Comparison of ENCODE assay signal across 13 cellular contexts in genomic region chr12:57234571-57235011, GRCh38. TPM values are rescaled to one million over a fixed set of nuclear protein-coding genes. Genes with fewer than 3 reads are reported as not detected.
DNase-seq lines count a peak whose midpoint lies in the region; ATAC-seq and TF ChIP-seq lines count a peak whose summit lies in the region.
"Had no signal": no experiment of that assay in that cellular context is flagged by ENCODE, and none has a peak within 500 bp of the region (broad histone marks: within the 10 kb centered on the region; RNA-seq: fewer than 3 reads in every experiment).

No MANE protein-coding gene starts in this region.

- no peak overlapping the region for H2AFZ ChIP-seq in GM23338

- peaks cover 71 to 94% (median 85%) of the 10 kb centered on the region in 10 experiments for H3K4me1 ChIP-seq in BLaER1 treated with 17β-estradiol and CSF1 and Interleukin-3, amounts not matched to agents 10 nM and 100 nM
- H3K4me1 ChIP-seq in GM23338 (ENCODE audit: insufficient read depth): peaks cover 46% of the 10 kb centered on the region
- H3K4me1 ChIP-seq in endodermal cell (ENCODE audit: control insufficient read depth, insufficient read depth, low read length): peaks cover 16% of the 10 kb centered on the region

- H3K9me3 Mint-ChIP-seq in GM23338: no peaks in the 10 kb centered on the region; the same call in 2 of the 3 replicates
- no peaks in the 10 kb centered on the region for H3K9me3 Mint-ChIP-seq in activated naive CD8-positive, alpha-beta T cell treated with anti-CD3 and anti-CD28 coated beads, Interleukin-2, amount 50 U/mL, for 24 hours
- H3K9me3 Mint-ChIP-seq in neural crest cell: no peaks in the 10 kb centered on the region
- H3K9me3 Mint-ChIP-seq in endodermal cell: no peaks in the 10 kb centered on the region
- H3K9me3 Mint-ChIP-seq: activated naive CD4-positive, alpha-beta T cell treated with anti-CD3 and anti-CD28 coated beads, Interleukin-2, amount 10 ng/mL, durations not matched to agents 7 days and 5 days; immature natural killer cell had no signal

- TF ChIP-seq CTCF in GM23338 (conservative IDR thresholded peaks at IDR 0.05; ENCODE audit: low read depth in 2 of 2) (no peak), neural crest cell (conservative IDR thresholded peaks at IDR 0.05) (no peak), endodermal cell (conservative IDR thresholded peaks at IDR 0.05) (no peak)

- H3K36me3 ChIP-seq in BLaER1 treated with 17β-estradiol and CSF1 and Interleukin-3, amounts not matched to agents 10 nM and 100 nM: peaks cover 32 to 57% (median 51%) of the 10 kb centered on the region in 11 experiments
- H3K36me3 ChIP-seq in GM23338 (ENCODE audit: insufficient read depth) (peaks cover 26% of the 10 kb centered on the region), endodermal cell (ENCODE audit: control insufficient read depth, insufficient read depth, low read length) (peaks cover 41% of the 10 kb centered on the region)

- H3K27ac Mint-ChIP-seq in GM23338 (no peak overlapping the region), neural crest cell (ENCODE audit: unreplicated experiment) (peak overlapping the region; percentile 43), endodermal cell (no peak overlapping the region)
- H3K27ac Mint-ChIP-seq in activated naive CD8-positive, alpha-beta T cell treated with anti-CD3 and anti-CD28 coated beads, Interleukin-2, amount 50 U/mL, for 24 hours: peak overlapping the region; percentile 56
- H3K27ac Mint-ChIP-seq: activated CD8-positive, alpha-beta T cell treated with anti-CD3 and anti-CD28 coated beads, Interleukin-2, amount 10 ng/mL, durations not matched to agents 7 days and 5 days; activated naive CD4-positive, alpha-beta T cell treated with anti-CD3 and anti-CD28 coated beads, Interleukin-2, amount 10 ng/mL, durations not matched to agents 7 days and 5 days; immature natural killer cell had no signal

- H3K4me3 ChIP-seq in BLaER1 treated with 17β-estradiol and CSF1 and Interleukin-3, amounts not matched to agents 10 nM and 100 nM: 0 out of 20 replicates have a peak overlapping the region, but pooled peaks of 3 of the 10 experiments have one; percentile 0 to 11 (median 5)
- H3K4me3 ChIP-seq in GM23338 (no peak overlapping the region), endodermal cell (ENCODE audit: low read length) (no peak overlapping the region)
- H3K4me3 ChIP-seq: thoracic aorta had no signal

- peak overlapping the region in 6 of 11 experiments; percentile 4 to 42 (median 16); a peak in 4 of 22 replicates for H3K9ac ChIP-seq in BLaER1 treated with 17β-estradiol and CSF1 and Interleukin-3, amounts not matched to agents 10 nM and 100 nM
- H3K9ac ChIP-seq in endodermal cell (ENCODE audit: extremely low read depth, low read length, poor library complexity, severe bottlenecking): no peak overlapping the region

- peak overlapping the region; percentile 50; the same call in 1 of the 3 replicates for H3K4me3 Mint-ChIP-seq in GM23338
- H3K4me3 Mint-ChIP-seq in activated naive CD8-positive, alpha-beta T cell treated with anti-CD3 and anti-CD28 coated beads, Interleukin-2, amount 50 U/mL, for 24 hours: no peak overlapping the region
- H3K4me3 Mint-ChIP-seq in neural crest cell: peak overlapping the region; percentile 80
- H3K4me3 Mint-ChIP-seq in endodermal cell: no peak overlapping the region
- H3K4me3 Mint-ChIP-seq: activated CD8-positive, alpha-beta T cell treated with anti-CD3 and anti-CD28 coated beads, Interleukin-2, amount 10 ng/mL, durations not matched to agents 7 days and 5 days; activated naive CD4-positive, alpha-beta T cell treated with anti-CD3 and anti-CD28 coated beads, Interleukin-2, amount 10 ng/mL, durations not matched to agents 7 days and 5 days; immature natural killer cell had no signal

- H3K36me3 Mint-ChIP-seq in GM23338 (ENCODE audit: low read depth): peaks cover 57% of the 10 kb centered on the region
- peaks cover 48% of the 10 kb centered on the region for H3K36me3 Mint-ChIP-seq in activated naive CD8-positive, alpha-beta T cell treated with anti-CD3 and anti-CD28 coated beads, Interleukin-2, amount 50 U/mL, for 24 hours (ENCODE audit: low read depth)
- peaks cover 22% of the 10 kb centered on the region for H3K36me3 Mint-ChIP-seq in neural crest cell (ENCODE audit: low read depth)
- H3K36me3 Mint-ChIP-seq in endodermal cell (ENCODE audit: low read depth): peaks cover 40% of the 10 kb centered on the region

- H3K27me3 Mint-ChIP-seq in GM23338 (ENCODE audit: insufficient read depth, low read depth, poor library complexity): peaks cover 74% of the 10 kb centered on the region
- peaks cover 22% of the 10 kb centered on the region for H3K27me3 Mint-ChIP-seq in activated naive CD8-positive, alpha-beta T cell treated with anti-CD3 and anti-CD28 coated beads, Interleukin-2, amount 50 U/mL, for 24 hours
- H3K27me3 Mint-ChIP-seq in neural crest cell (ENCODE audit: low read depth): peaks cover 48% of the 10 kb centered on the region
- H3K27me3 Mint-ChIP-seq in endodermal cell (ENCODE audit: insufficient read depth): peaks cover 50% of the 10 kb centered on the region

- H3K4me1 Mint-ChIP-seq in GM23338 (peaks cover 70% of the 10 kb centered on the region), neural crest cell (peaks cover 53% of the 10 kb centered on the region), endodermal cell (peaks cover 22% of the 10 kb centered on the region)
- H3K4me1 Mint-ChIP-seq in activated naive CD8-positive, alpha-beta T cell treated with anti-CD3 and anti-CD28 coated beads, Interleukin-2, amount 50 U/mL, for 24 hours: peaks cover 68% of the 10 kb centered on the region

- no peaks in the 10 kb centered on the region for H3K9me3 ChIP-seq in BLaER1 treated with 17β-estradiol and CSF1 and Interleukin-3, amounts not matched to agents 10 nM and 100 nM (replicated peaks in 1 of 11)
- H3K9me3 ChIP-seq in endodermal cell (ENCODE audit: control insufficient read depth, low read length): no peaks in the 10 kb centered on the region
- H3K9me3 ChIP-seq: Caco-2, thoracic aorta had no signal

- H3F3A ChIP-seq in GM23338 (replicated peaks; ENCODE audit: low read depth): peaks cover 51% of the 10 kb centered on the region

- peaks cover 45 to 77% (median 72%) of the 10 kb centered on the region in 11 experiments for H3K27me3 ChIP-seq in BLaER1 treated with 17β-estradiol and CSF1 and Interleukin-3, amounts not matched to agents 10 nM and 100 nM
- H3K27me3 ChIP-seq in GM23338 (ENCODE audit: insufficient read depth) (peaks cover 60% of the 10 kb centered on the region), endodermal cell (ENCODE audit: control insufficient read depth, insufficient read depth, low read length, poor library complexity, severe bottlenecking) (peaks cover 54% of the 10 kb centered on the region)

- WGBS in endodermal cell (ENCODE audit: insufficient coverage in 1 of 2, insufficient read length in 1 of 2), 2 experiments: 92 to 93% methylated on average over 5 to 10 of the region's 10 CpGs

- H3K4me2 ChIP-seq in BLaER1 treated with 17β-estradiol and CSF1 and Interleukin-3, amounts not matched to agents 10 nM and 100 nM: peak overlapping the region; percentile 38 to 100 (median 97)
- H3K4me2 ChIP-seq in GM23338: peak overlapping the region; percentile 99; the same call in 1 of the 2 replicates

- ATAC-seq in GM23338 (no peak), GM21737 (IDR thresholded peaks at IDR 0.05; ENCODE audit: unreplicated experiment) (no peak)
- no peak for ATAC-seq in activated naive CD8-positive, alpha-beta T cell treated with anti-CD3 and anti-CD28 coated beads, Interleukin-2, amount 50 U/mL, for 24 hours
- ATAC-seq: activated CD8-positive, alpha-beta T cell treated with anti-CD3 and anti-CD28 coated beads, Interleukin-2, amount 10 ng/mL, durations not matched to agents 7 days and 5 days had no signal

- 0 out of 22 replicates have a peak overlapping the region, but pooled peaks of 1 of the 11 experiments have one; percentile 14 for H3K27ac ChIP-seq in BLaER1 treated with 17β-estradiol and CSF1 and Interleukin-3, amounts not matched to agents 10 nM and 100 nM
- H3K27ac ChIP-seq in GM23338 (ENCODE audit: low read depth) (no peak overlapping the region), endodermal cell (ENCODE audit: low read depth, low read length) (no peak overlapping the region)

- H4K20me1 ChIP-seq in BLaER1 treated with 17β-estradiol and CSF1 and Interleukin-3, amounts not matched to agents 10 nM and 100 nM: peaks cover 27 to 92% (median 88%) of the 10 kb centered on the region in 11 experiments; a peak in 21 of 22 replicates
- H4K20me1 ChIP-seq in GM23338 (replicated peaks; ENCODE audit: insufficient read depth): peaks cover 34% of the 10 kb centered on the region

- H3K79me2 ChIP-seq in GM23338 (replicated peaks; ENCODE audit: insufficient read depth): peaks cover 25% of the 10 kb centered on the region

- DNase-seq in GM23338 (ENCODE audit: low spot score) (no peak), neural crest cell (ENCODE audit: low read depth, low spot score) (no peak), endodermal cell (no peak), OCI-M1 (lab: John Stamatoyannopoulos, UW) (no peak)
- DNase-seq in activated naive CD8-positive, alpha-beta T cell treated with anti-CD3 and anti-CD28 coated beads, Interleukin-2, amount 50 U/mL, for 24 hours: no peak
- no peak for DNase-seq in stimulated activated CD4-positive, alpha-beta T cell treated with anti-CD3 and anti-CD28 coated beads, Interleukin-2, amount 100 ng/mL, for 48 hours
- DNase-seq: activated CD8-positive, alpha-beta T cell treated with anti-CD3 and anti-CD28 coated beads, Interleukin-2, amount 10 ng/mL, durations not matched to agents 7 days and 5 days; activated naive CD4-positive, alpha-beta T cell treated with anti-CD3 and anti-CD28 coated beads, Interleukin-2, amount 10 ng/mL, durations not matched to agents 7 days and 5 days; immature natural killer cell had no signal

- no peaks in the 10 kb centered on the region for H3K9me2 ChIP-seq in GM23338 (ENCODE audit: insufficient read depth)

TF ChIP-seq in GM23338, 12 proteins besides CTCF, POLR2A, EP300 and RAD21 (continues in another document):
- no peak for TF ChIP-seq EZH2 (IDR thresholded peaks at IDR 0.05; ENCODE audit: low read depth, unreplicated experiment)

RNA-seq across cellular contexts. Expression of gene SHMT2, which starts 5.1 kb away (rescaled TPM):
- 363 and 387 TPM in 2 replicates for total RNA-seq in GM23338 (2014; rRNA removed; shearing (Covaris generic))
- polyA plus RNA-seq in GM23338 (2016; fragmentation: Nextera tagmentation; extraction: Ambion mirVana): 125 and 131 TPM in 2 replicates
- 225 and 230 TPM in 2 replicates for total RNA-seq in neural crest cell
- total RNA-seq in endodermal cell: 100 to 1,000 TPM in 1 of 2 donors, 10 to 100 TPM in 1; 76.7 to 134 TPM
- polyA plus RNA-seq in endodermal cell (2013, experiment 1 of 2): 141 TPM
- polyA plus RNA-seq in endodermal cell (2013, experiment 2 of 2): 96.2 TPM

RNA-seq across cellular contexts. Expression of gene STAC3, which starts 16.4 kb away (rescaled TPM):
- 1.2 and 3.0 TPM in 2 replicates for total RNA-seq in GM23338 (2014; rRNA removed; shearing (Covaris generic))
- 0.48 and 0.59 TPM in 2 replicates for polyA plus RNA-seq in GM23338 (2016; fragmentation: Nextera tagmentation; extraction: Ambion mirVana)
- total RNA-seq in neural crest cell (3.8 and 4.1 TPM in 2 replicates), endodermal cell (1 to 10 TPM; 5.9 to 6.8 TPM)
- 2.5 TPM for polyA plus RNA-seq in endodermal cell (2013, experiment 1 of 2)
- 1.9 TPM for polyA plus RNA-seq in endodermal cell (2013, experiment 2 of 2)
- polyA plus RNA-seq: immature natural killer cell had no signal

RNA-seq across cellular contexts. Expression of gene NXPH4, which starts 18.0 kb away (rescaled TPM):
- 1.5 and 4.5 TPM in 2 replicates for total RNA-seq in GM23338 (2014; rRNA removed; shearing (Covaris generic))
- polyA plus RNA-seq in GM23338 (2016; fragmentation: Nextera tagmentation; extraction: Ambion mirVana): 0.89 and 1.1 TPM in 2 replicates
- 0.71 and 0.91 TPM in 2 replicates for total RNA-seq in neural crest cell
- 1 to 10 TPM in 1 of 2 donors, under 1 TPM in 1; 0.31 to 1.1 TPM for total RNA-seq in endodermal cell
- polyA plus RNA-seq in endodermal cell (2013, experiment 1 of 2): 7.8 TPM
- polyA plus RNA-seq in endodermal cell (2013, experiment 2 of 2): 6.4 TPM
- polyA plus RNA-seq: immature natural killer cell had no signal

Comparison
In these comparisons a context has a peak if more than half of its experiments do, and no peak if none do; other contexts are left out.
1. H3K27ac Mint-ChIP-seq: peak in activated naive CD8-positive, alpha-beta T cell treated with anti-CD3 and anti-CD28 coated beads, Interleukin-2, amount 50 U/mL, for 24 hours (single experiment) and neural crest cell (single experiment); none in GM23338 (single experiment) and endodermal cell (single experiment).
2. H3K4me3 Mint-ChIP-seq: peak in GM23338 (single experiment) and neural crest cell (single experiment); none in activated naive CD8-positive, alpha-beta T cell treated with anti-CD3 and anti-CD28 coated beads, Interleukin-2, amount 50 U/mL, for 24 hours (single experiment) and endodermal cell (single experiment).